In genomic region chr12:52080403-52081201, GRCh38 we compare ENCODE assay signal across 13 cellular contexts. TPM values are rescaled to one million over a fixed set of nuclear protein-coding genes. Genes with fewer than 3 reads are reported as not detected.
DNase-seq lines count a peak whose midpoint lies in the region; ATAC-seq and TF ChIP-seq lines count a peak whose summit lies in the region.
"Had no signal": no experiment of that assay in that cellular context is flagged by ENCODE, and none has a peak within 500 bp of the region (broad histone marks: within the 10 kb centered on the region; RNA-seq: fewer than 3 reads in every experiment).

No MANE protein-coding gene starts in this region.

- H3K4me1 ChIP-seq in heart right ventricle (peaks cover 14 to 38% (median 34%) of the 10 kb centered on the region in 9 donors), uterus (peaks cover 0 to 9% of the 10 kb centered on the region in 2 donors)
- H3K4me1 ChIP-seq: pancreas had no signal

- H3K9me3 ChIP-seq in heart right ventricle = no peaks in the 10 kb centered on the region
- H3K9me3 ChIP-seq in uterus = no peaks in the 10 kb centered on the region
- H3K9me3 ChIP-seq: A549, pancreas, SK-N-SH had no signal

- H3K27ac ChIP-seq in heart right ventricle (peak overlapping the region; percentile 33 to 86 (median 72)), uterus (peak overlapping the region; percentile 71 to 72)
- H3K27ac ChIP-seq: A549, pancreas had no signal

- no peak for TF ChIP-seq POLR2A in uterus (IDR thresholded peaks at IDR 0.05)

- peaks cover 53% of the 10 kb centered on the region for H3K4me1 Mint-ChIP-seq in nephron progenitor cell

- H3K9me3 Mint-ChIP-seq in nephron progenitor cell = no peaks in the 10 kb centered on the region

- H3K36me3 ChIP-seq in heart right ventricle (peaks cover 0 to 41% (median 14%) of the 10 kb centered on the region in 9 donors), uterus (no peaks in the 10 kb centered on the region)

- DNase-seq in heart right ventricle = no peak
- no peak for DNase-seq in Right ventricle myocardium superior
- peak; percentile 54 for DNase-seq in ecto neural progenitor cell (ENCODE audit: low spot score)
- no peak for DNase-seq in nephron progenitor cell
- DNase-seq in uterus = no peak
- DNase-seq in cortex of kidney (lab: John Stamatoyannopoulos, UW) = no peak
- DNase-seq in DMS79 (lab: John Stamatoyannopoulos, UW) = no peak
- no peak for DNase-seq in NCI-H2227 treated with DMSO at 0.1 percent for 48 hours (lab: John Stamatoyannopoulos, UW)
- DNase-seq: activated CD4-positive, alpha-beta T cell treated with anti-CD3 and anti-CD28 coated beads, Interleukin-2, amount 50 U/mL, for 1 hour had no signal

- intact Hi-C loops in heart right ventricle (cut with DNase I) = loop anchor here in 3 of 10 donors (5.0 kb wide), 3 partner anchors 42 to 78 kb away; no protein-coding TSS in a partner anchor
- intact Hi-C loops in Right ventricle myocardium superior (cut with DNase I) = loop anchor here (5.0 kb wide), 2 partner anchors 53 to 78 kb away; no protein-coding TSS in a partner anchor
- intact Hi-C loops in uterus (cut with DNase I; ENCODE audit: low total_unique reads) = no loop called here

- H3K27me3 ChIP-seq in heart right ventricle = peaks cover 0 to 3% (median 0%) of the 10 kb centered on the region in 7 donors
- H3K27me3 ChIP-seq in uterus = no peaks in the 10 kb centered on the region
- H3K27me3 ChIP-seq: pancreas had no signal

- H3K27ac Mint-ChIP-seq in nephron progenitor cell = no peak overlapping the region

- no peak for TF ChIP-seq CTCF in heart right ventricle (IDR thresholded peaks at IDR 0.05)
- no peak for TF ChIP-seq CTCF in nephron progenitor cell (IDR thresholded peaks at IDR 0.05)
- TF ChIP-seq CTCF in uterus (IDR thresholded peaks at IDR 0.05) = no peak

- 78 to 80% methylated on average over 10 of the region's 10 CpGs for WGBS in heart right ventricle, 2 donors

- peak overlapping the region; percentile 18 for H3K4me3 Mint-ChIP-seq in nephron progenitor cell

- peak in 2 of 8 donors; percentile 1 to 3 for ATAC-seq in heart right ventricle
- no peak for ATAC-seq in Right ventricle myocardium superior (ENCODE audit: poor library complexity)

- H3K4me3 ChIP-seq in heart right ventricle (peak overlapping the region in 8 of 10 donors; percentile 1 to 46 (median 40)), uterus (peak overlapping the region in 1 of 2 donors; percentile 5)
- H3K4me3 ChIP-seq: A549, pancreas had no signal

- H3K27me3 Mint-ChIP-seq in nephron progenitor cell (ENCODE audit: low read depth, poor library complexity) = peaks cover 18% of the 10 kb centered on the region

- peaks cover 26% of the 10 kb centered on the region for H3K36me3 Mint-ChIP-seq in nephron progenitor cell (ENCODE audit: low read depth)

RNA-seq across cellular contexts. Expression of gene SMIM41, which starts 1.1 kb away (rescaled TPM):
- total RNA-seq in heart right ventricle (under 1 TPM in 3 of 10 donors, not detected in 7; 0.19 to 0.52 (median 0.26) TPM), Right ventricle myocardium superior (0.35 TPM), uterus (not detected)
- under 1 TPM in 1 of 2 donors, not detected in 1; 0.29 TPM for polyA plus RNA-seq in heart right ventricle
- total RNA-seq: subcutaneous adipose tissue had no signal
- polyA plus RNA-seq: A549, SK-N-SH had no signal

RNA-seq across cellular contexts. Expression of gene ATG101, which starts 10.8 kb away (rescaled TPM):
- total RNA-seq in heart right ventricle (10 to 100 TPM; 17.5 to 31.8 (median 22.2) TPM), Right ventricle myocardium superior (23.5 TPM), uterus (10 to 100 TPM; 28.3 to 42.1 (median 37.2) TPM)
- polyA plus RNA-seq in heart right ventricle = 10 to 100 TPM; 14.6 to 90.2 TPM

RNA-seq across cellular contexts. Expression of gene NR4A1, which starts 29.4 kb away (rescaled TPM):
- total RNA-seq in heart right ventricle = 100 to 1,000 TPM in 6 of 10 donors, 10 to 100 TPM in 4; 34.6 to 588 (median 105) TPM
- polyA plus RNA-seq in heart right ventricle = 10 to 100 TPM; 53.2 to 83.0 TPM
- total RNA-seq in Right ventricle myocardium superior = 46.1 TPM
- total RNA-seq in uterus = 100 to 1,000 TPM in 3 of 4 donors, 10 to 100 TPM in 1; 31.7 to 297 (median 135) TPM
